In the genomic region with DNA sequence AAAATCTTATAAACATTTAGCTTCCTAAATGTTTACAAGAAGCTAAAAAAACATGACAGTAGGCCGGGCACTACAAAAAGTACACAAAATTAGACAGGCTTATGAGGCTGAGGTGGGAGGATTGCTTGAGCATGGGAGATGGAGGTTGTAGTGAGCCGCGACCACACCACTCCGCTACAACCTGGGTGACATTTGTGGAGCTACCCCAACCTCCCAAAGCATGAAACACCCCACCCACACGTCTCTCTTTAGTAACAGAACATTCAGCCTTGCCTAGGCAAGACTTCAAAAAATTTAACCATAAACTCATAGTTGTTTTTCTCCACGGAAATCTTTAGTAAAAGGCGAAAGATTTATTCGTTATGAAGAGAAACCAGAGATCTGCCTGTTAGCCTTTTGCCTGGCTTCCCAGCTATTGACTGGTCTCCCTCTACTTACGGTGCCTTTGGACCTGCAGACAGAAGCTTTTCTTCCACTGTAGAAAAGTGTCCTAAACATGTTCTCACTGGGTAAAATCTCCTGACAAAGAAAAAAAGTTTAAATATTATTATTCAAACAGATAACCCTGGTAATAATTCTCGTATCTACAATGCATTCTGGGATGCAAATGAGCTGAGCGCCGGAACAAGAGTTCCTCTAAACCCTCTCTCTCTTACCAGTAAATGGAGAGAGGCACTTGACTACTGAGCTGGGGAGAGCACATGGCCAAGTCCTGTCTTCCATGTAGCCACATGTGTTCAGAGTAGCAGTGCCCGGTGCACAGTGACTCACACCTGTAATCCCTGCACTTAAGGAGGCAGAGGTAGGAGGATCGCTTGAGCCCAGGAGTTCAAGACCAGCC, we compare ENCODE assay signal across 1 cellular context.
TF ChIP-seq lines count a peak whose summit lies in the region.

No MANE protein-coding gene starts in this region.

TF ChIP-seq in HepG2, 621 proteins besides CTCF, POLR2A, EP300 and RAD21 (continued from another document and continues in another):
- no peak; the same call in 1 of the 2 replicates for TF ChIP-seq GABPB1 (CRISPR knock-in tag; IDR thresholded peaks at IDR 0.05)
- TF ChIP-seq, protein P1, sequence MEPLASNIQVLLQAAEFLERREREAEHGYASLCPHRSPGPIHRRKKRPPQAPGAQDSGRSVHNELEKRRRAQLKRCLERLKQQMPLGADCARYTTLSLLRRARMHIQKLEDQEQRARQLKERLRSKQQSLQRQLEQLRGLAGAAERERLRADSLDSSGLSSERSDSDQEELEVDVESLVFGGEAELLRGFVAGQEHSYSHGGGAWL (CRISPR knock-in tag; IDR thresholded peaks at IDR 0.05): no peak
- no peak for TF ChIP-seq ZBTB8A (CRISPR knock-in tag; IDR thresholded peaks at IDR 0.05; ENCODE audit: borderline replicate concordance, low read depth)
- TF ChIP-seq KDM5B (CRISPR knock-in tag; IDR thresholded peaks at IDR 0.05; ENCODE audit: borderline replicate concordance): no peak
- no peak for TF ChIP-seq ZNF572 (CRISPR knock-in tag; IDR thresholded peaks at IDR 0.05)
- TF ChIP-seq, protein P2, sequence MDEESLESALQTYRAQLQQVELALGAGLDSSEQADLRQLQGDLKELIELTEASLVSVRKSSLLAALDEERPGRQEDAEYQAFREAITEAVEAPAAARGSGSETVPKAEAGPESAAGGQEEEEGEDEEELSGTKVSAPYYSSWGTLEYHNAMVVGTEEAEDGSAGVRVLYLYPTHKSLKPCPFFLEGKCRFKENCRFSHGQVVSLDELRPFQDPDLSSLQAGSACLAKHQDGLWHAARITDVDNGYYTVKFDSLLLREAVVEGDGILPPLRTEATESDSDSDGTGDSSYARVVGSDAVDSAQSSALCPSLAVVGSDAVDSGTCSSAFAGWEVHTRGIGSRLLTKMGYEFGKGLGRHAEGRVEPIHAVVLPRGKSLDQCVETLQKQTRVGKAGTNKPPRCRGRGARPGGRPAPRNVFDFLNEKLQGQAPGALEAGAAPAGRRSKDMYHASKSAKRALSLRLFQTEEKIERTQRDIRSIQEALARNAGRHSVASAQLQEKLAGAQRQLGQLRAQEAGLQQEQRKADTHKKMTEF (CRISPR knock-in tag; IDR thresholded peaks at IDR 0.05): peak; percentile 92
- TF ChIP-seq ZBTB7A (CRISPR knock-in tag; IDR thresholded peaks at IDR 0.05): peak; percentile 46; the same call in 1 of the 2 replicates
- TF ChIP-seq ZNF713 (CRISPR knock-in tag; IDR thresholded peaks at IDR 0.05): no peak
- TF ChIP-seq, protein P3, sequence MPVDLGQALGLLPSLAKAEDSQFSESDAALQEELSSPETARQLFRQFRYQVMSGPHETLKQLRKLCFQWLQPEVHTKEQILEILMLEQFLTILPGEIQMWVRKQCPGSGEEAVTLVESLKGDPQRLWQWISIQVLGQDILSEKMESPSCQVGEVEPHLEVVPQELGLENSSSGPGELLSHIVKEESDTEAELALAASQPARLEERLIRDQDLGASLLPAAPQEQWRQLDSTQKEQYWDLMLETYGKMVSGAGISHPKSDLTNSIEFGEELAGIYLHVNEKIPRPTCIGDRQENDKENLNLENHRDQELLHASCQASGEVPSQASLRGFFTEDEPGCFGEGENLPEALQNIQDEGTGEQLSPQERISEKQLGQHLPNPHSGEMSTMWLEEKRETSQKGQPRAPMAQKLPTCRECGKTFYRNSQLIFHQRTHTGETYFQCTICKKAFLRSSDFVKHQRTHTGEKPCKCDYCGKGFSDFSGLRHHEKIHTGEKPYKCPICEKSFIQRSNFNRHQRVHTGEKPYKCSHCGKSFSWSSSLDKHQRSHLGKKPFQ (CRISPR knock-in tag; IDR thresholded peaks at IDR 0.05; ENCODE audit: insufficient replicate concordance): no peak
- TF ChIP-seq PHF5A (CRISPR knock-in tag; IDR thresholded peaks at IDR 0.05; ENCODE audit: low read depth, unreplicated experiment): peak; percentile 62
- no peak for TF ChIP-seq RELA (CRISPR knock-in tag; IDR thresholded peaks at IDR 0.05)
- TF ChIP-seq SALL1 (CRISPR knock-in tag; IDR thresholded peaks at IDR 0.05): peak; percentile 71
- TF ChIP-seq NR2C2 (CRISPR knock-in tag; IDR thresholded peaks at IDR 0.05; ENCODE audit: borderline replicate concordance): peak; percentile 31; the same call in 1 of the 2 replicates
- TF ChIP-seq, protein P4, sequence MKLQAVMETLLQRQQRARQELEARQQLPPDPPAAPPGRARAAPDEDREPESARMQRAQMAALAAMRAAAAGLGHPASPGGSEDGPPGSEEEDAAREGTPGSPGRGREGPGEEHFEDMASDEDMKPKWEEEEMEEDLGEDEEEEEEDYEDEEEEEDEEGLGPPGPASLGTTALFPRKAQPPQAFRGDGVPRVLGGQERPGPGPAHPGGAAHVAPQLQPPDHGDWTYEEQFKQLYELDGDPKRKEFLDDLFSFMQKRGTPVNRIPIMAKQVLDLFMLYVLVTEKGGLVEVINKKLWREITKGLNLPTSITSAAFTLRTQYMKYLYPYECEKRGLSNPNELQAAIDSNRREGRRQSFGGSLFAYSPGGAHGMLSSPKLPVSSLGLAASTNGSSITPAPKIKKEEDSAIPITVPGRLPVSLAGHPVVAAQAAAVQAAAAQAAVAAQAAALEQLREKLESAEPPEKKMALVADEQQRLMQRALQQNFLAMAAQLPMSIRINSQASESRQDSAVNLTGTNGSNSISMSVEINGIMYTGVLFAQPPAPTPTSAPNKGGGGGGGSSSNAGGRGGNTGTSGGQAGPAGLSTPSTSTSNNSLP (IDR thresholded peaks at IDR 0.05; ENCODE audit: low read depth, low read length): peak; percentile 10; the same call in 1 of the 2 replicates
- no peak for TF ChIP-seq ZNF224 (CRISPR knock-in tag; IDR thresholded peaks at IDR 0.05)
- no peak for TF ChIP-seq ZNF879 (CRISPR knock-in tag; IDR thresholded peaks at IDR 0.05)
- TF ChIP-seq, protein P5, sequence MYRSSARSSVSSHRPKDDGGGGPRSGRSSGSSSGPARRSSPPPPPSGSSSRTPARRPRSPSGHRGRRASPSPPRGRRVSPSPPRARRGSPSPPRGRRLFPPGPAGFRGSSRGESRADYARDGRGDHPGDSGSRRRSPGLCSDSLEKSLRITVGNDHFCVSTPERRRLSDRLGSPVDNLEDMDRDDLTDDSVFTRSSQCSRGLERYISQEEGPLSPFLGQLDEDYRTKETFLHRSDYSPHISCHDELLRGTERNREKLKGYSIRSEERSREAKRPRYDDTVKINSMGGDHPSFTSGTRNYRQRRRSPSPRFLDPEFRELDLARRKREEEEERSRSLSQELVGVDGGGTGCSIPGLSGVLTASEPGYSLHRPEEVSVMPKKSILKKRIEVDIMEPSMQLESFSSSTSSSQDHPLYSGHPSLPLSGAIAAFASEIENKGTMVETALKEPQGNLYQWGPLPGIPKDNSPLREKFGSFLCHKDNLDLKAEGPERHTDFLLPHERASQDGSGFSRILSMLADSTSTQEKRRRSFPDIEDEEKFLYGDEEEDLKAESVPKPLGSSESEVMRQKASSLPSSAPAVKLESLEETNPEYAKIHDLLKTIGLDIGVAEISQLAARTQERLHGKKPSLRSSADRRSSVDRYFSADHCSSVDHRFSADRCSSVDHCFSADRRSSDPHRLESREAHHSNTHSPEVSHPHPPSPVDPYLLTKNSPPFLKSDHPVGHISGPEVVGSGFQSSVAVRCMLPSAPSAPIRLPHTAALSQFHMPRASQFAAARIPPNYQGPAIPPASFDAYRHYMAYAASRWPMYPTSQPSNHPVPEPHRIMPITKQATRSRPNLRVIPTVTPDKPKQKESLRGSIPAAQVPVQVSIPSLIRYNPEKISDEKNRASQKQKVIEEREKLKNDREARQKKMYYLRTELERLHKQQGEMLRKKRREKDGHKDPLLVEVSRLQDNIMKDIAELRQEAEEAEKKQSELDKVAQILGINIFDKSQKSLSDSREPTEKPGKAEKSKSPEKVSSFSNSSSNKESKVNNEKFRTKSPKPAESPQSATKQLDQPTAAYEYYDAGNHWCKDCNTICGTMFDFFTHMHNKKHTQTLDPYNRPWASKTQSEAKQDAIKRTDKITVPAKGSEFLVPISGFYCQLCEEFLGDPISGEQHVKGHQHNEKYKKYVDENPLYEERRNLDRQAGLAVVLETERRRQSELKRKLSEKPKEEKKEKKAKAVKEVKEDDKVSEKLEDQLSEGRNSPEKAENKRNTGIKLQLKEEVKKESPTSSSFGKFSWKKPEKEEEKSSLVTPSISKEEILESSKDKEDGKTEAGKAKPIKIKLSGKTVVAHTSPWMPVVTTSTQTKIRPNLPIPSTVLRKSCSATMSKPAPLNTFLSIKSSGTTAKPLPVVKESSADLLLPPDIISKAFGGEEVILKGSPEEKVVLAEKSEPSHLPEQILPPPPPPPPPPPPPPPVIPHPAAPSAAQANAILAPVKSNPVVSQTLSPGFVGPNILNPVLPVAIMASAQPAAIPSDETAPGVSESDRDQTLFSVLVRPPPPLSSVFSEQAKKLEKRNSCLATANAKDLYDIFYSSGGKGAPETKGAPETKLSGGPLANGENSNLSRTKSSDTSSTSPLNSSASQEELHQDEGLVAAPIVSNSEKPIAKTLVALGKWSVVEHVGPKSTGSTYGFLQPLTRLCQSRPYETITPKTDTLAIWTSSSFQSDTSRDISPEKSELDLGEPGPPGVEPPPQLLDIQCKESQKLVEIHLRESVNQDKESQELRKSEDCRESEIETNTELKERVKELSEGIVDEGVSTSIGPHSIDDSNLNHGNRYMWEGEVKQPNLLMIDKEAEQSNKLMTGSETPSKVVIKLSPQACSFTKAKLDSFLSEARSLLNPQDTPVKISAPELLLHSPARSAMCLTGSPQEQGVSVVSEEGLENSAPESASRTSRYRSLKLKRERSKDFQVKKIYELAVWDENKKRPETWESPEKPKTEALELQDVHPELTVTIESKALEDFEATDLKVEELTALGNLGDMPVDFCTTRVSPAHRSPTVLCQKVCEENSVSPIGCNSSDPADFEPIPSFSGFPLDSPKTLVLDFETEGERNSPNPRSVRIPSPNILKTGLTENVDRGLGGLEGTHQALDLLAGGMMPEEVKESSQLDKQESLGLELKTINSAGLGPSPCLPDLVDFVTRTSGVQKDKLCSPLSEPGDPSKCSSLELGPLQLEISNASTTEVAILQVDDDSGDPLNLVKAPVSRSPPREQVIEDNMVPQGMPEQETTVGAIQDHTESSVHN (CRISPR knock-in tag; IDR thresholded peaks at IDR 0.05): no peak
- TF ChIP-seq SETDB1 (CRISPR knock-in tag; IDR thresholded peaks at IDR 0.05; ENCODE audit: borderline replicate concordance): no peak
- TF ChIP-seq, protein P6, sequence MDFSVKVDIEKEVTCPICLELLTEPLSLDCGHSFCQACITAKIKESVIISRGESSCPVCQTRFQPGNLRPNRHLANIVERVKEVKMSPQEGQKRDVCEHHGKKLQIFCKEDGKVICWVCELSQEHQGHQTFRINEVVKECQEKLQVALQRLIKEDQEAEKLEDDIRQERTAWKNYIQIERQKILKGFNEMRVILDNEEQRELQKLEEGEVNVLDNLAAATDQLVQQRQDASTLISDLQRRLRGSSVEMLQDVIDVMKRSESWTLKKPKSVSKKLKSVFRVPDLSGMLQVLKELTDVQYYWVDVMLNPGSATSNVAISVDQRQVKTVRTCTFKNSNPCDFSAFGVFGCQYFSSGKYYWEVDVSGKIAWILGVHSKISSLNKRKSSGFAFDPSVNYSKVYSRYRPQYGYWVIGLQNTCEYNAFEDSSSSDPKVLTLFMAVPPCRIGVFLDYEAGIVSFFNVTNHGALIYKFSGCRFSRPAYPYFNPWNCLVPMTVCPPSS (IDR thresholded peaks at IDR 0.05): no peak
- TF ChIP-seq, protein P7, sequence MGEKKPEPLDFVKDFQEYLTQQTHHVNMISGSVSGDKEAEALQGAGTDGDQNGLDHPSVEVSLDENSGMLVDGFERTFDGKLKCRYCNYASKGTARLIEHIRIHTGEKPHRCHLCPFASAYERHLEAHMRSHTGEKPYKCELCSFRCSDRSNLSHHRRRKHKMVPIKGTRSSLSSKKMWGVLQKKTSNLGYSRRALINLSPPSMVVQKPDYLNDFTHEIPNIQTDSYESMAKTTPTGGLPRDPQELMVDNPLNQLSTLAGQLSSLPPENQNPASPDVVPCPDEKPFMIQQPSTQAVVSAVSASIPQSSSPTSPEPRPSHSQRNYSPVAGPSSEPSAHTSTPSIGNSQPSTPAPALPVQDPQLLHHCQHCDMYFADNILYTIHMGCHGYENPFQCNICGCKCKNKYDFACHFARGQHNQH (CRISPR knock-in tag; IDR thresholded peaks at IDR 0.05): peak; percentile 85
- TF ChIP-seq, protein P8, sequence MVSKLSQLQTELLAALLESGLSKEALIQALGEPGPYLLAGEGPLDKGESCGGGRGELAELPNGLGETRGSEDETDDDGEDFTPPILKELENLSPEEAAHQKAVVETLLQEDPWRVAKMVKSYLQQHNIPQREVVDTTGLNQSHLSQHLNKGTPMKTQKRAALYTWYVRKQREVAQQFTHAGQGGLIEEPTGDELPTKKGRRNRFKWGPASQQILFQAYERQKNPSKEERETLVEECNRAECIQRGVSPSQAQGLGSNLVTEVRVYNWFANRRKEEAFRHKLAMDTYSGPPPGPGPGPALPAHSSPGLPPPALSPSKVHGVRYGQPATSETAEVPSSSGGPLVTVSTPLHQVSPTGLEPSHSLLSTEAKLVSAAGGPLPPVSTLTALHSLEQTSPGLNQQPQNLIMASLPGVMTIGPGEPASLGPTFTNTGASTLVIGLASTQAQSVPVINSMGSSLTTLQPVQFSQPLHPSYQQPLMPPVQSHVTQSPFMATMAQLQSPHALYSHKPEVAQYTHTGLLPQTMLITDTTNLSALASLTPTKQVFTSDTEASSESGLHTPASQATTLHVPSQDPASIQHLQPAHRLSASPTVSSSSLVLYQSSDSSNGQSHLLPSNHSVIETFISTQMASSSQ (IDR thresholded peaks at IDR 0.05; ENCODE audit: low read depth): peak; percentile 66
- TF ChIP-seq, protein P8 (CRISPR knock-in tag; IDR thresholded peaks at IDR 0.05; ENCODE audit: borderline replicate concordance): peak; percentile 63; the same call in 1 of the 2 replicates
- TF ChIP-seq, protein P9, sequence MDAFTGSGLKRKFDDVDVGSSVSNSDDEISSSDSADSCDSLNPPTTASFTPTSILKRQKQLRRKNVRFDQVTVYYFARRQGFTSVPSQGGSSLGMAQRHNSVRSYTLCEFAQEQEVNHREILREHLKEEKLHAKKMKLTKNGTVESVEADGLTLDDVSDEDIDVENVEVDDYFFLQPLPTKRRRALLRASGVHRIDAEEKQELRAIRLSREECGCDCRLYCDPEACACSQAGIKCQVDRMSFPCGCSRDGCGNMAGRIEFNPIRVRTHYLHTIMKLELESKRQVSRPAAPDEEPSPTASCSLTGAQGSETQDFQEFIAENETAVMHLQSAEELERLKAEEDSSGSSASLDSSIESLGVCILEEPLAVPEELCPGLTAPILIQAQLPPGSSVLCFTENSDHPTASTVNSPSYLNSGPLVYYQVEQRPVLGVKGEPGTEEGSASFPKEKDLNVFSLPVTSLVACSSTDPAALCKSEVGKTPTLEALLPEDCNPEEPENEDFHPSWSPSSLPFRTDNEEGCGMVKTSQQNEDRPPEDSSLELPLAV (CRISPR knock-in tag; conservative IDR thresholded peaks at IDR 0.05; ENCODE audit: low read depth): no peak
